1 cellular context compared by ENCODE assay signal in the genomic region with DNA sequence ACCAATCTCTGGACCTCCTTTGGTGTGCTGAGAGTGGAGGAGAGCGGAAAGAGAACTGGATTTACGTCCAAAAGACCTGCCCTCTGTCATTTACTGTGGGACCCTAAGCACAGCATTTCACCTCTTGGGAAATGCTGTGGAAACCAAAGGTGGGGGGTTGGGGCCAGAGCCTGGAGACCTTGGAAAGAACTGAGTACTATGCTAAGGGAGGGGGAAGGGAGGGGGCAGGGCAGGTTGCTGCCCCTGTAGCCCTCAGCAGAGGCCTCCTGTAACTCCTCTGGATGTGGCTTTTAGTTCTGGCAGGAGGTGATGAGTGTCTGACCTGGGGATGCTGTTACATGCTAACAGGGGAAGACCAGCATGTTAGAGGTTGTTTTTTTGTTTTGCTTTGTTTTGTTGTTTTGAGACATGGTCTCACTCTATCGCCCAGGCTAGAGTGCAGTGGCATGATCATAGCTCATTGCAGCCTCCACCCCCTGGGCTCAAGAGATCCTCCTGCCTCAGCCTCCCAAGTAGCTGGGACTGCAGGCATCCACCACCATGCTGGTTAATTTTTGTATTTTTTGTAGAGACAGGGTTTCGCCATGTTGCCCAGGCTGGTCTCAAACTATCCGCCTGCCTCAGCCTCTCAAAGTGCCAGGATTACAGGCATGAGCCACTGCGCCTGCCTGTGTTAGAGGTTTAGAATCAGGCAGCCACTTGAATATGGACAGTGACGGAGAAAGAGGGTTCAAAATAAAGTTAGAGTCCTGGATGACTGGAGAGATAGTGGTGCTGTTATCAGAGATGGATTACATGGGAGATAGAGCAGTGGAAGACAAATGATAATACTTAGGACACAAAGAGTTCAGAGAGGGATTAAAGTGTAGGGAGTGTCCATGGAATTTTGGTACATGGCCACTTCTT.
A peak's percentile ranks its signal among the peaks of the same experiment; 100 is the strongest.
TF ChIP-seq lines count a peak whose summit lies in the region.

No MANE protein-coding gene starts in this region.

TF ChIP-seq in K562, 482 proteins besides CTCF, POLR2A, EP300 and RAD21 (continued from another document):
- TF ChIP-seq ELF1 (tag; IDR thresholded peaks at IDR 0.05), result 0 out of 2 replicates have a peak, but pooled peaks have one; percentile 23
- TF ChIP-seq SIX5 (IDR thresholded peaks at IDR 0.05; ENCODE audit: borderline replicate concordance in 1 of 2, insufficient read depth in 1 of 2, low read depth in 1 of 2, low read length in 2 of 2), result no peak
- no peak for TF ChIP-seq NFATC3 (IDR thresholded peaks at IDR 0.05)
- TF ChIP-seq ZNF766 (CRISPR knock-in tag; conservative IDR thresholded peaks at IDR 0.05), result no peak
- TF ChIP-seq BCOR (IDR thresholded peaks at IDR 0.05), result peak; percentile 58; the same call in 1 of the 2 replicates
- TF ChIP-seq RFX1 (IDR thresholded peaks at IDR 0.05), result no peak
- TF ChIP-seq, protein P1, sequence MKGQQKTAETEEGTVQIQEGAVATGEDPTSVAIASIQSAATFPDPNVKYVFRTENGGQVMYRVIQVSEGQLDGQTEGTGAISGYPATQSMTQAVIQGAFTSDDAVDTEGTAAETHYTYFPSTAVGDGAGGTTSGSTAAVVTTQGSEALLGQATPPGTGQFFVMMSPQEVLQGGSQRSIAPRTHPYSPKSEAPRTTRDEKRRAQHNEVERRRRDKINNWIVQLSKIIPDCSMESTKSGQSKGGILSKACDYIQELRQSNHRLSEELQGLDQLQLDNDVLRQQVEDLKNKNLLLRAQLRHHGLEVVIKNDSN (CRISPR knock-in tag; IDR thresholded peaks at IDR 0.05), result no peak
- TF ChIP-seq RFX5 (IDR thresholded peaks at IDR 0.05; ENCODE audit: low read depth, low read length), result no peak
- no peak for TF ChIP-seq NR0B1 (IDR thresholded peaks at IDR 0.05; ENCODE audit: partially characterized antibody)
- no peak for TF ChIP-seq TGIF2 (CRISPR knock-in tag; IDR thresholded peaks at IDR 0.05)
